1 cellular context compared by ENCODE assay signal in the genomic region with DNA sequence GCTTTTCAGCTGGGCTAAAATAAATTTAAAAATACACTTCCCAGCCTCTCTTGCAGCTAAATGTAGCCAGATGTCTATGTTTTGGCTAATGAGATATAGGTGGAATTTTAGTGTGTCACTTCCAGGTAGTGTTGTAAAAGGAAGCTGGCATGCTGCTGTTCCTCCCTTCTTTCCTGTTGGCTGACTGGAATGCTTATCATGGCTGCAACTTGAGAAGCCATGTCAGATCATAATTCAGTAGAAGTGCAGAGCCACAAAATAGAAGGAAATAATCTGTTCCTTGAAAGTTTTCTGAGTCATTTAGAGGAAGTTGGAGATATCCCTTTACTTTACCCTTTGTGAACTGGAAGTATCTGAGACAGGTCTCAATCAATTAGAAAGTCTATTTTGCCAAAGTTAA.
TF ChIP-seq lines count a peak whose summit lies in the region.

No MANE protein-coding gene starts in this region.

TF ChIP-seq in GM23338, 12 proteins besides CTCF, POLR2A, EP300 and RAD21 (continued from another document):
- TF ChIP-seq, protein P1, sequence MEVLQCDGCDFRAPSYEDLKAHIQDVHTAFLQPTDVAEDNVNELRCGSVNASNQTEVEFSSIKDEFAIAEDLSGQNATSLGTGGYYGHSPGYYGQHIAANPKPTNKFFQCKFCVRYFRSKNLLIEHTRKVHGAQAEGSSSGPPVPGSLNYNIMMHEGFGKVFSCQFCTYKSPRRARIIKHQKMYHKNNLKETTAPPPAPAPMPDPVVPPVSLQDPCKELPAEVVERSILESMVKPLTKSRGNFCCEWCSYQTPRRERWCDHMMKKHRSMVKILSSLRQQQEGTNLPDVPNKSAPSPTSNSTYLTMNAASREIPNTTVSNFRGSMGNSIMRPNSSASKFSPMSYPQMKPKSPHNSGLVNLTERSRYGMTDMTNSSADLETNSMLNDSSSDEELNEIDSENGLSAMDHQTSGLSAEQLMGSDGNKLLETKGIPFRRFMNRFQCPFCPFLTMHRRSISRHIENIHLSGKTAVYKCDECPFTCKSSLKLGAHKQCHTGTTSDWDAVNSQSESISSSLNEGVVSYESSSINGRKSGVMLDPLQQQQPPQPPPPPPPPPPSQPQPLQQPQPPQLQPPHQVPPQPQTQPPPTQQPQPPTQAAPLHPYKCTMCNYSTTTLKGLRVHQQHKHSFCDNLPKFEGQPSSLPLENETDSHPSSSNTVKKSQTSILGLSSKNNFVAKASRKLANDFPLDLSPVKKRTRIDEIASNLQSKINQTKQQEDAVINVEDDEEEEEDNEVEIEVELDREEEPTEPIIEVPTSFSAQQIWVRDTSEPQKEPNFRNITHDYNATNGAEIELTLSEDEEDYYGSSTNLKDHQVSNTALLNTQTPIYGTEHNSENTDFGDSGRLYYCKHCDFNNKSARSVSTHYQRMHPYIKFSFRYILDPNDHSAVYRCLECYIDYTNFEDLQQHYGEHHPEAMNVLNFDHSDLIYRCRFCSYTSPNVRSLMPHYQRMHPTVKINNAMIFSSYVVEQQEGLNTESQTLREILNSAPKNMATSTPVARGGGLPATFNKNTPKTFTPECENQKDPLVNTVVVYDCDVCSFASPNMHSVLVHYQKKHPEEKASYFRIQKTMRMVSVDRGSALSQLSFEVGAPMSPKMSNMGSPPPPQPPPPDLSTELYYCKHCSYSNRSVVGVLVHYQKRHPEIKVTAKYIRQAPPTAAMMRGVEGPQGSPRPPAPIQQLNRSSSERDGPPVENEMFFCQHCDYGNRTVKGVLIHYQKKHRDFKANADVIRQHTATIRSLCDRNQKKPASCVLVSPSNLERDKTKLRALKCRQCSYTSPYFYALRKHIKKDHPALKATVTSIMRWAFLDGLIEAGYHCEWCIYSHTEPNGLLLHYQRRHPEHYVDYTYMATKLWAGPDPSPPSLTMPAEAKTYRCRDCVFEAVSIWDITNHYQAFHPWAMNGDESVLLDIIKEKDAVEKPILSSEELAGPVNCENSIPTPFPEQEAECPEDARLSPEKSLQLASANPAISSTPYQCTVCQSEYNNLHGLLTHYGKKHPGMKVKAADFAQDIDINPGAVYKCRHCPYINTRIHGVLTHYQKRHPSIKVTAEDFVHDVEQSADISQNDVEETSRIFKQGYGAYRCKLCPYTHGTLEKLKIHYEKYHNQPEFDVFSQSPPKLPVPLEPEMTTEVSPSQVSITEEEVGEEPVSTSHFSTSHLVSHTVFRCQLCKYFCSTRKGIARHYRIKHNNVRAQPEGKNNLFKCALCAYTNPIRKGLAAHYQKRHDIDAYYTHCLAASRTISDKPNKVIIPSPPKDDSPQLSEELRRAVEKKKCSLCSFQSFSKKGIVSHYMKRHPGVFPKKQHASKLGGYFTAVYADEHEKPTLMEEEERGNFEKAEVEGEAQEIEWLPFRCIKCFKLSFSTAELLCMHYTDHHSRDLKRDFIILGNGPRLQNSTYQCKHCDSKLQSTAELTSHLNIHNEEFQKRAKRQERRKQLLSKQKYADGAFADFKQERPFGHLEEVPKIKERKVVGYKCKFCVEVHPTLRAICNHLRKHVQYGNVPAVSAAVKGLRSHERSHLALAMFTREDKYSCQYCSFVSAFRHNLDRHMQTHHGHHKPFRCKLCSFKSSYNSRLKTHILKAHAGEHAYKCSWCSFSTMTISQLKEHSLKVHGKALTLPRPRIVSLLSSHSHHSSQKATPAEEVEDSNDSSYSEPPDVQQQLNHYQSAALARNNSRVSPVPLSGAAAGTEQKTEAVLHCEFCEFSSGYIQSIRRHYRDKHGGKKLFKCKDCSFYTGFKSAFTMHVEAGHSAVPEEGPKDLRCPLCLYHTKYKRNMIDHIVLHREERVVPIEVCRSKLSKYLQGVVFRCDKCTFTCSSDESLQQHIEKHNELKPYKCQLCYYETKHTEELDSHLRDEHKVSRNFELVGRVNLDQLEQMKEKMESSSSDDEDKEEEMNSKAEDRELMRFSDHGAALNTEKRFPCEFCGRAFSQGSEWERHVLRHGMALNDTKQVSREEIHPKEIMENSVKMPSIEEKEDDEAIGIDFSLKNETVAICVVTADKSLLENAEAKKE (CRISPR knock-in tag; IDR thresholded peaks at IDR 0.05), result no peak
- TF ChIP-seq EZH2 (IDR thresholded peaks at IDR 0.05; ENCODE audit: low read depth, unreplicated experiment), result no peak
- TF ChIP-seq JUNB (IDR thresholded peaks at IDR 0.05; ENCODE audit: unreplicated experiment), result no peak
- TF ChIP-seq, protein P2, sequence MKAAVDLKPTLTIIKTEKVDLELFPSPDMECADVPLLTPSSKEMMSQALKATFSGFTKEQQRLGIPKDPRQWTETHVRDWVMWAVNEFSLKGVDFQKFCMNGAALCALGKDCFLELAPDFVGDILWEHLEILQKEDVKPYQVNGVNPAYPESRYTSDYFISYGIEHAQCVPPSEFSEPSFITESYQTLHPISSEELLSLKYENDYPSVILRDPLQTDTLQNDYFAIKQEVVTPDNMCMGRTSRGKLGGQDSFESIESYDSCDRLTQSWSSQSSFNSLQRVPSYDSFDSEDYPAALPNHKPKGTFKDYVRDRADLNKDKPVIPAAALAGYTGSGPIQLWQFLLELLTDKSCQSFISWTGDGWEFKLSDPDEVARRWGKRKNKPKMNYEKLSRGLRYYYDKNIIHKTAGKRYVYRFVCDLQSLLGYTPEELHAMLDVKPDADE (IDR thresholded peaks at IDR 0.05), result no peak
- TF ChIP-seq, protein P3, sequence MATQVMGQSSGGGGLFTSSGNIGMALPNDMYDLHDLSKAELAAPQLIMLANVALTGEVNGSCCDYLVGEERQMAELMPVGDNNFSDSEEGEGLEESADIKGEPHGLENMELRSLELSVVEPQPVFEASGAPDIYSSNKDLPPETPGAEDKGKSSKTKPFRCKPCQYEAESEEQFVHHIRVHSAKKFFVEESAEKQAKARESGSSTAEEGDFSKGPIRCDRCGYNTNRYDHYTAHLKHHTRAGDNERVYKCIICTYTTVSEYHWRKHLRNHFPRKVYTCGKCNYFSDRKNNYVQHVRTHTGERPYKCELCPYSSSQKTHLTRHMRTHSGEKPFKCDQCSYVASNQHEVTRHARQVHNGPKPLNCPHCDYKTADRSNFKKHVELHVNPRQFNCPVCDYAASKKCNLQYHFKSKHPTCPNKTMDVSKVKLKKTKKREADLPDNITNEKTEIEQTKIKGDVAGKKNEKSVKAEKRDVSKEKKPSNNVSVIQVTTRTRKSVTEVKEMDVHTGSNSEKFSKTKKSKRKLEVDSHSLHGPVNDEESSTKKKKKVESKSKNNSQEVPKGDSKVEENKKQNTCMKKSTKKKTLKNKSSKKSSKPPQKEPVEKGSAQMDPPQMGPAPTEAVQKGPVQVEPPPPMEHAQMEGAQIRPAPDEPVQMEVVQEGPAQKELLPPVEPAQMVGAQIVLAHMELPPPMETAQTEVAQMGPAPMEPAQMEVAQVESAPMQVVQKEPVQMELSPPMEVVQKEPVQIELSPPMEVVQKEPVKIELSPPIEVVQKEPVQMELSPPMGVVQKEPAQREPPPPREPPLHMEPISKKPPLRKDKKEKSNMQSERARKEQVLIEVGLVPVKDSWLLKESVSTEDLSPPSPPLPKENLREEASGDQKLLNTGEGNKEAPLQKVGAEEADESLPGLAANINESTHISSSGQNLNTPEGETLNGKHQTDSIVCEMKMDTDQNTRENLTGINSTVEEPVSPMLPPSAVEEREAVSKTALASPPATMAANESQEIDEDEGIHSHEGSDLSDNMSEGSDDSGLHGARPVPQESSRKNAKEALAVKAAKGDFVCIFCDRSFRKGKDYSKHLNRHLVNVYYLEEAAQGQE (IDR thresholded peaks at IDR 0.05; ENCODE audit: unreplicated experiment), result no peak
- TF ChIP-seq ZNF114 (CRISPR knock-in tag; IDR thresholded peaks at IDR 0.05), result no peak
- TF ChIP-seq STAT1 (IDR thresholded peaks at IDR 0.05; ENCODE audit: unreplicated experiment), result no peak
- TF ChIP-seq CREB1 (CRISPR knock-in tag; IDR thresholded peaks at IDR 0.05; ENCODE audit: low read depth), result no peak
- TF ChIP-seq NANOG (IDR thresholded peaks at IDR 0.05; ENCODE audit: borderline replicate concordance), result no peak
- no peak for TF ChIP-seq EZH2phosphoT487 (IDR thresholded peaks at IDR 0.05; ENCODE audit: unreplicated experiment)
- TF ChIP-seq POLR2AphosphoS5 (IDR thresholded peaks at IDR 0.05; ENCODE audit: low read depth), result no peak
